In the genomic region with DNA sequence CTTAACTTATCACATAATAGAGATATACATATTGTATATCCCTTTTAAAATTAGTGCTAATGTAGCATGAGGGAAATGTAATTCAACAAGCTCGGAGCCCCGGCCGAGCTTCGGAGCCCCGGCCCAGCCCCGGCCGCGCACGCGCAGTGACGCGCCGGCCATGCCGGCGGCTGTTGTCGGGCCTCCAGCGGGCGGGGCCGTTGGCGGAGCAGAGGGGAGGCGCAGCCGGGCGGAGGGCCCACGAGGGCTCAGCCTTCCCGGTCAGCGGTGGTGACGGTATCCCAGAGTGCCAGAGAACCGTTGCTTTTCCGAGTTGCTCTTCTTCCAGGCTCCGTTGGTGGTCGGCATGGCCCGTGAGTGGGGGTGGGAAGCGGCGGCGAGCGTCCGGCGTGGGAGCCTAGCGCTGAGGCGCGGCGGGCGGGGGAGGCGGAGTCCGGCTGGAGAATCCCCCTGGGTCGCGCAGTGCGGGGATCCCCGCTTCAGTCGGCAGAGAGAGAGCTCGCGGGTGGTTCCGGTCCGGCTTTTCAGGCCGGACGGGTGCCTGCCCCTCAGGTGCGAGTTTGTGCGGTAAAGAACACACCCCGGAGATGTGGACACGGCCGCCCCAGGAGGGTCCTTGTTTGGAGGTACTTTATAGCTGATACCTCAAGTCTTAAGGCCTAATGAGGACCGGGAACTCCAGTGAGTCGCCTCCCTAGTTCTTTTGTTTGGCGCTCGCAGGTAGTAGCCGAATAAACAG, we compare ENCODE assay signal across 8 cellular contexts. TPM values are rescaled to one million over a fixed set of nuclear protein-coding genes. Genes with fewer than 3 reads are reported as not detected.
DNase-seq lines count a peak whose midpoint lies in the region; ATAC-seq, FAIRE-seq and TF ChIP-seq lines count a peak whose summit lies in the region.
"Not testable (repeated sequence)": the region's sequence is repeated elsewhere in the genome, so short reads cannot be mapped to it uniquely, and the experiment has no call there.

A gene (plus strand): TSS at position 146 of the 739 bp plus-strand sequence. CDS start 201 bp downstream, at position 347.

- not testable (repeated sequence) for H2AFZ ChIP-seq in K562 (ENCODE audit: low read depth, low read length); neural cell (ENCODE audit: low read depth, low read length)

- H3K27ac ChIP-seq in Panc1 (ENCODE audit: low read length); K562 (ENCODE audit: extremely low read depth, low read depth, low read length); neural cell (ENCODE audit: low read length): not testable (repeated sequence)

- intact Hi-C loops in Panc1 (cut with micrococcal nuclease; ENCODE audit: unreplicated experiment); K562 (cut with micrococcal nuclease); cardiac septum (cut with DNase I): not testable (repeated sequence)

- BruUV-seq in Panc1 (replicated peaks; lab: Mats Ljungman, UMichigan); K562 (replicated peaks; lab: Mats Ljungman, UMichigan): not testable (repeated sequence)

- ATAC-seq in GM18858 (IDR thresholded peaks at IDR 0.05; ENCODE audit: unreplicated experiment) (peak; percentile 67), GM21723 (IDR thresholded peaks at IDR 0.05; ENCODE audit: unreplicated experiment) (peak; percentile 87), HG03097 (IDR thresholded peaks at IDR 0.05; ENCODE audit: low FRiP score, unreplicated experiment) (peak; percentile 79), Panc1 (peak; percentile 97), K562 (peak; percentile 98)

- H3K27ac Mint-ChIP-seq in type B pancreatic cell, result not testable (repeated sequence)

- not testable (repeated sequence) for TF ChIP-seq CTCF in Panc1 (IDR thresholded peaks at IDR 0.05); K562 (IDR thresholded peaks at IDR 0.05 in 2 of 3, conservative IDR thresholded peaks at IDR 0.05 in 1 of 3; ENCODE audit: insufficient read depth in 2 of 3, low read depth in 1 of 3, low read length in 3 of 3); neural cell (IDR thresholded peaks at IDR 0.05; ENCODE audit: poor library complexity, severe bottlenecking); type B pancreatic cell (conservative IDR thresholded peaks at IDR 0.05)

- not testable (repeated sequence) for TF ChIP-seq POLR2A in K562 (conservative IDR thresholded peaks at IDR 0.05)

- H3K4me3 ChIP-seq in Panc1 (ENCODE audit: low read depth in 2 of 2, low read length in 2 of 2); K562; neural cell (ENCODE audit: low read length): not testable (repeated sequence)

- H4K20me1 ChIP-seq in K562 (replicated peaks; ENCODE audit: control insufficient read depth, insufficient read depth, low read length); neural cell (ENCODE audit: insufficient read depth): not testable (repeated sequence)

- not testable (repeated sequence) for H3K79me2 ChIP-seq in K562 (ENCODE audit: control insufficient read depth, insufficient read depth, low read length); neural cell (replicated peaks; ENCODE audit: insufficient read depth, low read length)

- H3K4me1 Mint-ChIP-seq in type B pancreatic cell (ENCODE audit: unreplicated experiment), result not testable (repeated sequence)

- H3K36me3 ChIP-seq in Panc1 (ENCODE audit: control insufficient read depth, insufficient read depth, low read length); K562 (ENCODE audit: control insufficient read depth, insufficient read depth, low read length); neural cell (ENCODE audit: insufficient read depth, low read length): not testable (repeated sequence)

- CTCF ChIA-PET in Panc1 (lab: Charles Lee); K562 (lab: Yijun Ruan, JAX; ENCODE audit: low intra/inter-chr PET ratio): not testable (repeated sequence)

- in situ Hi-C loops in Panc1 (cut with HindIII; ENCODE audit: low pct_unique_long_range_greater_than_20kb, low sequenced_read_pairs); K562 (cut with MboI): not testable (repeated sequence)

- not testable (repeated sequence) for H3K9ac ChIP-seq in K562 (ENCODE audit: insufficient read depth in 1 of 2, low read depth in 2 of 2, low read length in 2 of 2); neural cell (ENCODE audit: low read length)

- not testable (repeated sequence) for TF ChIP-seq EP300 in K562 (IDR thresholded peaks at IDR 0.05; ENCODE audit: low read length); neural cell (conservative IDR thresholded peaks at IDR 0.05; ENCODE audit: poor library complexity, severe bottlenecking)

- H3F3A ChIP-seq in neural cell (ENCODE audit: insufficient read depth, low read length, poor library complexity, severe bottlenecking), result not testable (repeated sequence)

- not testable (repeated sequence) for H3K4me2 ChIP-seq in K562 (ENCODE audit: insufficient read depth, low read length); neural cell (ENCODE audit: low read length)

- H3K27me3 ChIP-seq in Panc1 (ENCODE audit: control insufficient read depth, insufficient read depth, low read length); K562 (ENCODE audit: control insufficient read depth in 2 of 2, insufficient read depth in 2 of 2, low read length in 2 of 2); neural cell (ENCODE audit: insufficient read depth, low read depth, low read length): not testable (repeated sequence)

- not testable (repeated sequence) for H3K36me3 Mint-ChIP-seq in type B pancreatic cell

- H3K9me1 ChIP-seq in K562 (ENCODE audit: control insufficient read depth, insufficient read depth, low read length), result not testable (repeated sequence)

- not testable (repeated sequence) for TF ChIP-seq RAD21 in K562 (CRISPR knock-in tag; conservative IDR thresholded peaks at IDR 0.05 in 1 of 2, IDR thresholded peaks at IDR 0.05 in 1 of 2); neural cell (conservative IDR thresholded peaks at IDR 0.05)

- H3K9me3 ChIP-seq in Panc1 (ENCODE audit: control insufficient read depth, insufficient read depth, low read depth, low read length); K562 (replicated peaks; ENCODE audit: control insufficient read depth, insufficient read depth, low read depth, low read length); neural cell (ENCODE audit: low read length): not testable (repeated sequence)

- FAIRE-seq in K562 (lab: Jason Lieb, UNC), result not testable (repeated sequence)

- not testable (repeated sequence) for H3K27me3 Mint-ChIP-seq in type B pancreatic cell

- no CpG with 5 or more reads among the region's 66 CpGs for WGBS in K562 (ENCODE audit: insufficient coverage, low coverage, missing lambda C conversion rate)

- not testable (repeated sequence) for H3K4me1 ChIP-seq in Panc1 (ENCODE audit: control insufficient read depth, insufficient read depth, low read length); K562 (replicated peaks in 1 of 2; ENCODE audit: control insufficient read depth in 2 of 2, insufficient read depth in 2 of 2, low read length in 2 of 2)

- H3K4me3 Mint-ChIP-seq in type B pancreatic cell, result not testable (repeated sequence)

- not testable (repeated sequence) for DNase-seq in Panc1 (ENCODE audit: low read depth, low spot score); K562 (ENCODE audit: extremely low read depth in 1 of 4, low spot score in 3 of 4); cardiac septum (ENCODE audit: low spot score); type B pancreatic cell (ENCODE audit: extremely low spot score, unreplicated experiment)

- H3K9me3 Mint-ChIP-seq in type B pancreatic cell, result not testable (repeated sequence)

- not testable (repeated sequence) for H3K9me2 ChIP-seq in neural cell (ENCODE audit: insufficient read depth, low read length)

- POLR2A ChIA-PET in Panc1 (lab: Charles Lee); K562 (lab: Yijun Ruan, JAX): not testable (repeated sequence)

RNA-seq across cellular contexts. Expression of the gene that starts here (rescaled TPM):
- total RNA-seq in Panc1 (2021; ENCODE audit: unreplicated experiment) (49.3 TPM), K562 (2014; rRNA removed) (31.6 and 34.6 TPM in 2 replicates), K562 (2014; rRNA removed; fragmentation: Illumina TruSeq; extraction: Trizol) (20.2 and 29.4 TPM in 2 replicates), K562 (2015; rRNA removed; fragmentation: Illumina TruSeq; extraction: Trizol) (24.1 and 27.3 TPM in 2 replicates), K562 (2021) (16.1 and 19.6 TPM in 2 replicates), cardiac septum (32.9 TPM), type B pancreatic cell (ENCODE audit: low replicate concordance) (23.9 and 29.5 TPM in 2 replicates)
- 39.4 TPM for polyA plus RNA-seq in Panc1 (2012; ENCODE audit: insufficient read length)
- total RNA-seq in K562 (2011; cell fraction: chromatin; rRNA removed; ENCODE audit: low replicate concordance), result 14.3 and 17.5 TPM in 2 replicates
- total RNA-seq in K562 (2011; cell fraction: nucleolus; rRNA removed), result 7.6 and 9.5 TPM in 2 replicates
- 13.6 and 16.6 TPM in 2 replicates for total RNA-seq in K562 (2011; cell fraction: nucleoplasm; rRNA removed)
- polyA plus RNA-seq in K562 (2011; rRNA removed) (14.3 and 26.8 TPM in 2 replicates), K562 (2014; fragmentation: Illumina TruSeq; extraction: Trizol) (23.1 and 27.8 TPM in 2 replicates), K562 (2014; fragmentation: Nextera tagmentation; extraction: Ambion mirVana) (10 to 100 TPM; 29.0 to 37.9 TPM), K562 (2014; rRNA removed) (32.5 and 42.4 TPM in 2 replicates), neural cell (233 and 246 TPM in 2 replicates)
- polyA plus RNA-seq in K562 (2011; cell fraction: cytosol; rRNA removed), result 6.6 and 9.7 TPM in 2 replicates
- polyA plus RNA-seq in K562 (2011; cell fraction: nucleus; rRNA removed), result 11.5 and 13.8 TPM in 2 replicates
- polyA plus RNA-seq in K562 (2012), result 17.9 and 27.6 TPM in 2 replicates
- polyA minus RNA-seq in K562 (2011; rRNA and poly(A)+ RNA removed), result 5.9 and 7.3 TPM in 2 replicates
- polyA minus RNA-seq in K562 (2011; cell fraction: cytosol; rRNA and poly(A)+ RNA removed), result 3.9 and 8.0 TPM in 2 replicates
- polyA minus RNA-seq in K562 (2011; cell fraction: nucleus; rRNA and poly(A)+ RNA removed), result 3.9 and 5.6 TPM in 2 replicates
- polyA minus RNA-seq in neural cell, result 87.4 and 93.4 TPM in 2 replicates
